Comparison of ENCODE assay signal across 17 cellular contexts in genomic region chr14:21698538-21698937, GRCh38. TPM values are rescaled to one million over a fixed set of nuclear protein-coding genes. Genes with fewer than 3 reads are reported as not detected.
"Had no signal": no experiment of that assay in that cellular context is flagged by ENCODE, and none has a peak within 500 bp of the region (broad histone marks: within the 10 kb centered on the region; RNA-seq: fewer than 3 reads in every experiment).

No MANE protein-coding gene starts in this region.

RNA-seq across cellular contexts. Expression of gene OR4E1, which starts 24.9 kb away (rescaled TPM):
- total RNA-seq: cerebellum, dermis microvascular lymphatic vessel endothelial cell, endodermal cell, esophagus mucosa, esophagus squamous epithelium, gastrocnemius medialis, glomerular endothelial cell, kidney, left lung, left ventricle myocardium superior, lower leg skin, lower lobe of right lung, lung microvascular endothelial cell, mesenteric fat pad, mesothelial cell of epicardium, mucosa of gallbladder had no signal

RNA-seq across cellular contexts. Expression of gene OR4E2, which starts 44.9 kb away (rescaled TPM):
- total RNA-seq: cerebellum, dermis microvascular lymphatic vessel endothelial cell, endodermal cell, esophagus mucosa, esophagus squamous epithelium, gastrocnemius medialis, glomerular endothelial cell, heart right ventricle, kidney, left lung, left ventricle myocardium superior, lower leg skin, lower lobe of right lung, lung microvascular endothelial cell, mesenteric fat pad, mesothelial cell of epicardium, mucosa of gallbladder had no signal
